16 cellular contexts compared by ENCODE assay signal in the genomic region with DNA sequence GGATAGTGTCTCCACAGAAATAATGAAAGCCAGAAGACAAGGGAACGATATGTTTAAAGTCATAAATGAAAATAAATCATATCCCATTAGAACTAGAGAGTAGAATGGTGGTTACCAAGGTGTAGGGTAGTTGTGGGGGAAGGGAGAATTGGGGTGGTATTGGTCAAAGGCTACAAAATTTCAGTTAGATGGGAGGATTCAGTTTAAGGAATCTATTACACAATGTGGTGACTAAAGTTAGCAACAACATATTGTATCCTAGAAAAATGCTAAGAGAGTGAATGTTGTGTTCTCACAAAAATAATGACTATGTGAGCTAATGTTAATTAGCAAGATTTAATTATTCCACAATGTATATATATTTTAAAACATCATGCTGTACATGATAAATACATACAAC.
"Had no signal": no experiment of that assay in that cellular context is flagged by ENCODE, and none has a peak within 500 bp of the region (broad histone marks: within the 10 kb centered on the region; RNA-seq: fewer than 3 reads in every experiment).

No MANE protein-coding gene starts in this region.

- ATAC-seq: effector memory CD8-positive, alpha-beta T cell; foreskin keratinocyte; lower lobe of right lung; natural killer cell had no signal

- H3K9me3 Mint-ChIP-seq: dendritic cell treated with granulocyte-macrophage colony-stimulating factor and Interleukin-4, amounts not matched to agents 40 ng/mL and 50 ng/mL, for 4 days; effector memory CD8-positive, alpha-beta T cell; immature natural killer cell; memory B cell; natural killer cell had no signal

- H3K27me3 Mint-ChIP-seq: dendritic cell treated with granulocyte-macrophage colony-stimulating factor and Interleukin-4, amounts not matched to agents 40 ng/mL and 50 ng/mL, for 4 days; memory B cell had no signal

- H3K27ac Mint-ChIP-seq: dendritic cell treated with granulocyte-macrophage colony-stimulating factor and Interleukin-4, amounts not matched to agents 40 ng/mL and 50 ng/mL, for 4 days; effector memory CD8-positive, alpha-beta T cell; immature natural killer cell; memory B cell; mesothelial cell of epicardium; natural killer cell had no signal

- H3K4me1 Mint-ChIP-seq: immature natural killer cell, memory B cell, natural killer cell had no signal

- DNase-seq: effector memory CD8-positive, alpha-beta T cell; esophagus squamous epithelium; foreskin keratinocyte; immature natural killer cell; left ventricle myocardium inferior; lower lobe of right lung; natural killer cell; sigmoid colon; stimulated activated naive CD4-positive, alpha-beta T cell; stomach; substantia nigra; transverse colon had no signal

- H3K4me3 Mint-ChIP-seq: dendritic cell treated with granulocyte-macrophage colony-stimulating factor and Interleukin-4, amounts not matched to agents 40 ng/mL and 50 ng/mL, for 4 days; effector memory CD8-positive, alpha-beta T cell; immature natural killer cell; memory B cell; mesothelial cell of epicardium; natural killer cell; neural crest cell had no signal

- H3K36me3 Mint-ChIP-seq: immature natural killer cell, natural killer cell had no signal
